In genomic region chr12:116670859-116671258, GRCh38 we compare ENCODE assay signal across 18 cellular contexts.
DNase-seq lines count a peak whose midpoint lies in the region; ATAC-seq, FAIRE-seq and TF ChIP-seq lines count a peak whose summit lies in the region.
"Had no signal": no experiment of that assay in that cellular context is flagged by ENCODE, and none has a peak within 500 bp of the region (broad histone marks: within the 10 kb centered on the region; RNA-seq: fewer than 3 reads in every experiment).

No MANE protein-coding gene starts in this region.

- no peak for FAIRE-seq in K562 (lab: Jason Lieb, UNC)
- FAIRE-seq: G401.6, GM12892, H1 had no signal

- DNase-seq in Karpas-422 (peak; percentile 74), K562 (ENCODE audit: extremely low read depth in 1 of 4, low spot score in 3 of 4) (no peak), MM.1S (no peak), mammary epithelial cell (no peak)
- DNase-seq in stimulated activated naive B cell treated with anti-CD40 and anti-IgM and Interleukin-4, amounts not matched to agents 10 μg/mL and 1 μg/mL and 100 μg/mL, for 72 hours = no peak
- DNase-seq: C1 segment of cervical spinal cord; Calu3; CD4-positive, alpha-beta memory T cell; COR-L47; DMS153; DND-41; GM23248; H7; HCEC 1CT had no signal

- H3K4me2 ChIP-seq in Karpas-422 (ENCODE audit: low read depth, low read length, poor library complexity, severe bottlenecking) (peak overlapping the region; percentile 22), K562 (ENCODE audit: insufficient read depth, low read length) (no peak overlapping the region), MM.1S (ENCODE audit: low read depth, low read length) (no peak overlapping the region), mammary epithelial cell (ENCODE audit: insufficient read depth, low read depth, low read length) (no peak overlapping the region)

- no peaks in the 10 kb centered on the region for H3K36me3 ChIP-seq in Karpas-422 (ENCODE audit: insufficient read depth, low read length)
- no peaks in the 10 kb centered on the region for H3K36me3 ChIP-seq in K562 (ENCODE audit: control insufficient read depth, insufficient read depth, low read length)
- H3K36me3 ChIP-seq in MM.1S (replicated peaks; ENCODE audit: insufficient read depth, low read length) = no peaks in the 10 kb centered on the region
- no peaks in the 10 kb centered on the region for H3K36me3 ChIP-seq in mammary epithelial cell (ENCODE audit: insufficient read depth, low read length)

- TF ChIP-seq RAD21 in K562 (CRISPR knock-in tag; conservative IDR thresholded peaks at IDR 0.05 in 1 of 2, IDR thresholded peaks at IDR 0.05 in 1 of 2) = no peak

- no peak overlapping the region for H3K4me3 ChIP-seq in Karpas-422 (ENCODE audit: low read length)
- no peak overlapping the region for H3K4me3 ChIP-seq in K562
- H3K4me3 ChIP-seq in MM.1S (ENCODE audit: low read length) = no peak overlapping the region
- no peak overlapping the region for H3K4me3 ChIP-seq in mammary epithelial cell (replicated peaks in 1 of 3; ENCODE audit: insufficient read depth in 1 of 3, low read depth in 2 of 3, low read length in 3 of 3)
- H3K4me3 ChIP-seq: GM23248 had no signal

- BruUV-seq in K562 (replicated peaks; lab: Mats Ljungman, UMichigan) (no TSS peak), mammary epithelial cell (replicated peaks; lab: Mats Ljungman, UMichigan) (no TSS peak)

- in situ Hi-C loops in K562 (cut with MboI) (no loop called here), mammary epithelial cell (cut with MboI; ENCODE audit: low sequenced_read_pairs in 2 of 2) (no loop called here)

- no peaks in the 10 kb centered on the region for H3K9me1 ChIP-seq in K562 (ENCODE audit: control insufficient read depth, insufficient read depth, low read length)

- no peaks in the 10 kb centered on the region for H3K9me3 ChIP-seq in Karpas-422 (ENCODE audit: low read length)
- H3K9me3 ChIP-seq in K562 (replicated peaks; ENCODE audit: control insufficient read depth, insufficient read depth, low read depth, low read length) = no peaks in the 10 kb centered on the region
- no peaks in the 10 kb centered on the region for H3K9me3 ChIP-seq in MM.1S (replicated peaks; ENCODE audit: insufficient read depth, low read length)
- H3K9me3 ChIP-seq in mammary epithelial cell (replicated peaks; ENCODE audit: insufficient read depth, low read length) = no peaks in the 10 kb centered on the region

- H3F3A ChIP-seq in MM.1S (ENCODE audit: insufficient read depth, low read length) = 0 out of 2 replicates have a peak, but pooled peaks cover 5% of the 10 kb centered on the region

- CTCF ChIA-PET in K562 (lab: Yijun Ruan, JAX; ENCODE audit: low intra/inter-chr PET ratio) (no interaction called here), mammary epithelial cell (lab: Charles Lee; ENCODE audit: low non-redundant PET) (no interaction called here)

- POLR2A ChIA-PET in K562 (lab: Yijun Ruan, JAX) = interaction anchor here (0.6 kb wide), 1 partner anchor 494 kb away, joined by 5 read pairs; no protein-coding TSS in a partner anchor

- H3K36me3 Mint-ChIP-seq in stimulated activated naive B cell treated with anti-CD40 and anti-IgM and Interleukin-4, amounts not matched to agents 10 μg/mL and 1 μg/mL and 100 μg/mL, for 72 hours = peaks cover 2 to 4% of the 10 kb centered on the region in 2 donors
- H3K36me3 Mint-ChIP-seq: CD4-positive, alpha-beta memory T cell had no signal

- no peak overlapping the region for H2AFZ ChIP-seq in Karpas-422 (ENCODE audit: low read length)
- no peak overlapping the region for H2AFZ ChIP-seq in K562 (ENCODE audit: low read depth, low read length)
- no peak overlapping the region for H2AFZ ChIP-seq in MM.1S (ENCODE audit: low read length)
- H2AFZ ChIP-seq in mammary epithelial cell (ENCODE audit: low read depth, low read length) = no peak overlapping the region
- H2AFZ ChIP-seq: GM23248 had no signal

- peaks cover under 1 to 2% of the 10 kb centered on the region in 2 donors for H3K27me3 Mint-ChIP-seq in stimulated activated naive B cell treated with anti-CD40 and anti-IgM and Interleukin-4, amounts not matched to agents 10 μg/mL and 1 μg/mL and 100 μg/mL, for 72 hours
- H3K27me3 Mint-ChIP-seq: CD4-positive, alpha-beta memory T cell had no signal

- no peak overlapping the region for H3K9ac ChIP-seq in Karpas-422 (ENCODE audit: low read length)
- H3K9ac ChIP-seq in K562 (ENCODE audit: insufficient read depth in 1 of 2, low read depth in 2 of 2, low read length in 2 of 2) = no peak overlapping the region
- H3K9ac ChIP-seq in MM.1S (ENCODE audit: low read length) = no peak overlapping the region
- no peak overlapping the region for H3K9ac ChIP-seq in mammary epithelial cell (ENCODE audit: insufficient read depth, low read length)
- H3K9ac ChIP-seq: GM23248 had no signal

- no peak for TF ChIP-seq EP300 in K562 (IDR thresholded peaks at IDR 0.05; ENCODE audit: low read length)

- ATAC-seq in K562 (no peak), HG03378 (IDR thresholded peaks at IDR 0.05; ENCODE audit: unreplicated experiment) (no peak)
- peak; percentile 42 to 58 for ATAC-seq in stimulated activated naive B cell treated with anti-CD40 and anti-IgM and Interleukin-4, amounts not matched to agents 10 μg/mL and 1 μg/mL and 100 μg/mL, for 72 hours (replicated peaks)

- H4K20me1 ChIP-seq in Karpas-422 (ENCODE audit: insufficient read depth, low read depth, low read length) (no peaks in the 10 kb centered on the region), K562 (replicated peaks; ENCODE audit: control insufficient read depth, insufficient read depth, low read length) (no peaks in the 10 kb centered on the region), MM.1S (ENCODE audit: insufficient read depth, low read length) (no peaks in the 10 kb centered on the region), mammary epithelial cell (ENCODE audit: insufficient read depth, low read length) (no peaks in the 10 kb centered on the region)

- no peak for TF ChIP-seq CTCF in K562 (IDR thresholded peaks at IDR 0.05 in 2 of 3, conservative IDR thresholded peaks at IDR 0.05 in 1 of 3; ENCODE audit: insufficient read depth in 2 of 3, low read depth in 1 of 3, low read length in 3 of 3)
- no peak for TF ChIP-seq CTCF in MM.1S (IDR thresholded peaks at IDR 0.05; ENCODE audit: low read length)
- TF ChIP-seq CTCF in mammary epithelial cell (conservative IDR thresholded peaks at IDR 0.05 in 1 of 2, IDR thresholded peaks at IDR 0.05 in 1 of 2; ENCODE audit: extremely low read depth in 1 of 2, insufficient read depth in 1 of 2, low read depth in 1 of 2, low read length in 2 of 2) = no peak

- TF ChIP-seq POLR2A in K562 (conservative IDR thresholded peaks at IDR 0.05) = no peak

- intact Hi-C loops in K562 (cut with micrococcal nuclease) = no loop called here
- intact Hi-C loops in mammary epithelial cell (cut with micrococcal nuclease) = no loop called here

- H3K4me3 Mint-ChIP-seq in stimulated activated naive B cell treated with anti-CD40 and anti-IgM and Interleukin-4, amounts not matched to agents 10 μg/mL and 1 μg/mL and 100 μg/mL, for 72 hours = no peak overlapping the region
- H3K4me3 Mint-ChIP-seq: CD4-positive, alpha-beta memory T cell had no signal

- no peaks in the 10 kb centered on the region for H3K9me2 ChIP-seq in Karpas-422 (replicated peaks; ENCODE audit: insufficient read depth, low read length)
- H3K9me2 ChIP-seq in MM.1S (replicated peaks; ENCODE audit: insufficient read depth, low read length) = no peaks in the 10 kb centered on the region

- H3K9me3 Mint-ChIP-seq in stimulated activated naive B cell treated with anti-CD40 and anti-IgM and Interleukin-4, amounts not matched to agents 10 μg/mL and 1 μg/mL and 100 μg/mL, for 72 hours = peaks cover 3 to 4% of the 10 kb centered on the region in 2 donors

- H3K27ac ChIP-seq in Karpas-422 (ENCODE audit: low read length) (no peak overlapping the region), K562 (ENCODE audit: extremely low read depth, low read depth, low read length) (no peak overlapping the region), MM.1S (ENCODE audit: low read length) (no peak overlapping the region), mammary epithelial cell (ENCODE audit: insufficient read depth, low read depth, low read length) (no peak overlapping the region)
- H3K27ac ChIP-seq: GM23248 had no signal

- no peak overlapping the region for H3K27ac Mint-ChIP-seq in stimulated activated naive B cell treated with anti-CD40 and anti-IgM and Interleukin-4, amounts not matched to agents 10 μg/mL and 1 μg/mL and 100 μg/mL, for 72 hours

- no peaks in the 10 kb centered on the region for H3K27me3 ChIP-seq in Karpas-422 (ENCODE audit: low read length)
- H3K27me3 ChIP-seq in K562 (ENCODE audit: control insufficient read depth in 2 of 2, insufficient read depth in 2 of 2, low read length in 2 of 2) = no peaks in the 10 kb centered on the region
- no peaks in the 10 kb centered on the region for H3K27me3 ChIP-seq in MM.1S (replicated peaks; ENCODE audit: insufficient read depth, low read length)
- H3K27me3 ChIP-seq in mammary epithelial cell (ENCODE audit: insufficient read depth, low read length) = no peaks in the 10 kb centered on the region

- H3K79me2 ChIP-seq in Karpas-422 (ENCODE audit: low read length) (no peaks in the 10 kb centered on the region), K562 (ENCODE audit: control insufficient read depth, insufficient read depth, low read length) (no peaks in the 10 kb centered on the region), MM.1S (ENCODE audit: low read length) (no peaks in the 10 kb centered on the region), mammary epithelial cell (ENCODE audit: insufficient read depth, low read length) (no peaks in the 10 kb centered on the region)

- dilution Hi-C loops in mammary epithelial cell (cut with HindIII; ENCODE audit: low sequenced_read_pairs) = no loop called here

- peaks cover 32% of the 10 kb centered on the region for H3K4me1 ChIP-seq in Karpas-422 (ENCODE audit: low read length)
- H3K4me1 ChIP-seq in K562 (replicated peaks in 1 of 2; ENCODE audit: control insufficient read depth in 2 of 2, insufficient read depth in 2 of 2, low read length in 2 of 2) = no peaks in the 10 kb centered on the region; a peak in 2 of 5 replicates
- H3K4me1 ChIP-seq in MM.1S (ENCODE audit: low read length) = no peaks in the 10 kb centered on the region
- H3K4me1 ChIP-seq in mammary epithelial cell (ENCODE audit: insufficient read depth, low read length) = no peaks in the 10 kb centered on the region

- peaks cover 40 to 52% of the 10 kb centered on the region in 2 donors for H3K4me1 Mint-ChIP-seq in stimulated activated naive B cell treated with anti-CD40 and anti-IgM and Interleukin-4, amounts not matched to agents 10 μg/mL and 1 μg/mL and 100 μg/mL, for 72 hours

TF ChIP-seq in K562, 482 proteins besides CTCF, POLR2A, EP300 and RAD21:
- TF ChIP-seq ZNF146 (CRISPR knock-in tag; IDR thresholded peaks at IDR 0.05; ENCODE audit: unreplicated experiment) (peak; percentile 18), MEF2D (tag; conservative IDR thresholded peaks at IDR 0.05; ENCODE audit: low read depth) (no peak)

Comparison
In these comparisons a context has a peak if more than half of its experiments do, and no peak if none do; other contexts are left out.
1. ATAC-seq: peak in stimulated activated naive B cell treated with anti-CD40 and anti-IgM and Interleukin-4, amounts not matched to agents 10 μg/mL and 1 μg/mL and 100 μg/mL, for 72 hours (2 of 2); none in K562 (single experiment) and HG03378 (single experiment).